Comparison of ENCODE assay signal across 17 cellular contexts in genomic region chr1:208010070-208010469, GRCh38.
DNase-seq lines count a peak whose midpoint lies in the region; ATAC-seq and TF ChIP-seq lines count a peak whose summit lies in the region.
"Had no signal": no experiment of that assay in that cellular context is flagged by ENCODE, and none has a peak within 500 bp of the region (broad histone marks: within the 10 kb centered on the region; RNA-seq: fewer than 3 reads in every experiment).

No MANE protein-coding gene starts in this region.

- peaks cover 2% of the 10 kb centered on the region for H3K9me3 Mint-ChIP-seq in glutamatergic neuron (ENCODE audit: unreplicated experiment)
- H3K9me3 Mint-ChIP-seq: CD8-positive, alpha-beta T cell had no signal

- peak; percentile 27 for DNase-seq in cardiac septum (ENCODE audit: low spot score)
- DNase-seq in Right ventricle myocardium superior, result no peak
- DNase-seq in NCI-H2171 (lab: John Stamatoyannopoulos, UW), result peak; percentile 28
- DNase-seq in glutamatergic neuron, result peak; percentile 30
- DNase-seq in smooth muscle cell (lab: John Stamatoyannopoulos, UW; ENCODE audit: unreplicated experiment), result no peak
- DNase-seq: Caco-2; CD4-positive, CD25-positive, alpha-beta regulatory T cell; CD8-positive, alpha-beta T cell; DMS153; DND-41; GM23248; H7; HCEC 1CT had no signal

- no peak overlapping the region for H3K9ac ChIP-seq in smooth muscle cell (ENCODE audit: low read depth)
- H3K9ac ChIP-seq: GM23248 had no signal

- H3K36me3 Mint-ChIP-seq in glutamatergic neuron (ENCODE audit: unreplicated experiment), result no peaks in the 10 kb centered on the region
- H3K36me3 Mint-ChIP-seq: CD4-positive, CD25-positive, alpha-beta regulatory T cell; CD8-positive, alpha-beta T cell had no signal

- H3K4me3 ChIP-seq in smooth muscle cell, result no peak overlapping the region
- H3K4me3 ChIP-seq: GM23248 had no signal

- H3K9me3 ChIP-seq in smooth muscle cell (replicated peaks; ENCODE audit: low read depth), result no peaks in the 10 kb centered on the region
- H3K9me3 ChIP-seq: Caco-2 had no signal

- intact Hi-C loops in cardiac septum (cut with DNase I), result no loop called here
- intact Hi-C loops in Right ventricle myocardium superior (cut with DNase I), result no loop called here

- H3K27me3 ChIP-seq in smooth muscle cell (ENCODE audit: low read depth), result no peaks in the 10 kb centered on the region

- H3K4me3 Mint-ChIP-seq in glutamatergic neuron (ENCODE audit: unreplicated experiment), result no peak overlapping the region
- H3K4me3 Mint-ChIP-seq: B cell; CD4-positive, CD25-positive, alpha-beta regulatory T cell; CD8-positive, alpha-beta T cell had no signal

- no peak overlapping the region for H3K4me2 ChIP-seq in smooth muscle cell

- no peaks in the 10 kb centered on the region for H3K79me2 ChIP-seq in smooth muscle cell (ENCODE audit: low read depth)

- H2AFZ ChIP-seq in smooth muscle cell (ENCODE audit: low read depth), result no peak overlapping the region
- H2AFZ ChIP-seq: GM23248 had no signal

- H3K4me1 ChIP-seq in smooth muscle cell (ENCODE audit: low read depth), result no peaks in the 10 kb centered on the region
- H3K4me1 ChIP-seq: Caco-2 had no signal

- H3F3A ChIP-seq in smooth muscle cell (ENCODE audit: low read depth), result no peaks in the 10 kb centered on the region

- peaks cover 13% of the 10 kb centered on the region for H3K4me1 Mint-ChIP-seq in glutamatergic neuron (ENCODE audit: low read depth, unreplicated experiment)
- H3K4me1 Mint-ChIP-seq: B cell; CD4-positive, CD25-positive, alpha-beta regulatory T cell had no signal

- H3K36me3 ChIP-seq in smooth muscle cell (ENCODE audit: low read depth), result no peaks in the 10 kb centered on the region

- no peak overlapping the region for H3K27ac Mint-ChIP-seq in glutamatergic neuron (ENCODE audit: unreplicated experiment)
- H3K27ac Mint-ChIP-seq: B cell; CD4-positive, CD25-positive, alpha-beta regulatory T cell; CD8-positive, alpha-beta T cell had no signal

- 88% methylated on average over 9 of the region's 9 CpGs for WGBS in smooth muscle cell (ENCODE audit: low lambda C conversion rate)

- no peak overlapping the region for H3K27ac ChIP-seq in smooth muscle cell (ENCODE audit: low read depth)
- H3K27ac ChIP-seq: C4-2B, GM23248 had no signal

- no peaks in the 10 kb centered on the region for H3K27me3 Mint-ChIP-seq in glutamatergic neuron (ENCODE audit: unreplicated experiment)
- H3K27me3 Mint-ChIP-seq: B cell had no signal

- H4K20me1 ChIP-seq in smooth muscle cell (ENCODE audit: low read depth), result no peaks in the 10 kb centered on the region

- TF ChIP-seq CTCF in glutamatergic neuron (IDR thresholded peaks at IDR 0.05; ENCODE audit: partially characterized antibody, unreplicated experiment) (no peak), smooth muscle cell (IDR thresholded peaks at IDR 0.05; ENCODE audit: borderline replicate concordance, insufficient read depth, poor library complexity, severe bottlenecking) (no peak)

- ATAC-seq in Right ventricle myocardium superior (ENCODE audit: poor library complexity) (no peak), GM21367 (IDR thresholded peaks at IDR 0.05; ENCODE audit: unreplicated experiment) (no peak), HG03521 (IDR thresholded peaks at IDR 0.05; ENCODE audit: unreplicated experiment) (no peak)
- ATAC-seq: CD8-positive, alpha-beta T cell had no signal

Comparison
In these comparisons a context has a peak if more than half of its experiments do, and no peak if none do; other contexts are left out.
1. DNase-seq: peak in cardiac septum (single experiment), NCI-H2171 (single experiment) and glutamatergic neuron (single experiment); none in Right ventricle myocardium superior (single experiment) and smooth muscle cell (single experiment).